ENCODE assay signal across 28 cellular contexts in the genomic region with DNA sequence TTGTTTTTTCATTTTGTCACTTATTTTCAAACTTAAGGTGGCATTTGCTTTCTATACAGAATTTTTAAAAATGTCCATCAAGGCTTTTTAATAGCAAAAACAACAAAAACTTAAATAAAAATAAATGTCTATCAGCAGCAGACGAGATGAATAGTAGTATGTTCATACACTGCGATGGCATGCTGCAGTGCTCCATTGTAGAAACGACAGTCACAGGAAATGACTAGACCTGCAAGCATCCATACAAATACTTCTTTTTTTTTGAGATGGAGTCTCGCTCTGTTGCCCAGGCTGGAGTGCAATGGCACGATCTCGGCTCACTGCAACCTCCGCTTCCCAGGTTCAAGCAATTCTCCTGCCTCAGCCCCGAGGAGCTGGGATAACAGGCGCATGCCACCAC. TPM values are rescaled to one million over a fixed set of nuclear protein-coding genes. Genes with fewer than 3 reads are reported as not detected.
DNase-seq lines count a peak whose midpoint lies in the region; TF ChIP-seq lines count a peak whose summit lies in the region.
"Had no signal": no experiment of that assay in that cellular context is flagged by ENCODE, and none has a peak within 500 bp of the region (broad histone marks: within the 10 kb centered on the region; RNA-seq: fewer than 3 reads in every experiment).

No MANE protein-coding gene starts in this region.

- TF ChIP-seq POLR2A in sigmoid colon (IDR thresholded peaks at IDR 0.05): no peak

- H3K4me1 Mint-ChIP-seq in activated T-helper 1 cell treated with anti-CD3 and anti-CD28 coated beads, Interleukin-12 subunit alpha, Interleukin-12 subunit beta, Interleukin-2, Interleukin-4 antibody, amounts not matched to agents 30 ng/mL and 10 ng/mL and 1 ng/mL, durations not matched to agents 14 hours and 24 hours and 36 hours (ENCODE audit: low read depth): no peaks in the 10 kb centered on the region
- H3K4me1 Mint-ChIP-seq: activated CD4-positive, alpha-beta T cell treated with anti-CD3 and anti-CD28 coated beads, Interleukin-2, amount 10 ng/mL, durations not matched to agents 24 days and 14 days had no signal

- peaks cover 0 to 4% (median 0%) of the 10 kb centered on the region in 3 donors for H3K27me3 ChIP-seq in sigmoid colon
- H3K27me3 ChIP-seq: adrenal gland; BLaER1 treated with 17β-estradiol and CSF1 and Interleukin-3, amounts not matched to agents 10 nM and 100 nM; left lung; SJCRH30; tibial nerve had no signal

- no peaks in the 10 kb centered on the region for H3K9me3 Mint-ChIP-seq in activated T-helper 1 cell treated with anti-CD3 and anti-CD28 coated beads, Interleukin-12 subunit alpha, Interleukin-12 subunit beta, Interleukin-2, Interleukin-4 antibody, amounts not matched to agents 30 ng/mL and 10 ng/mL and 1 ng/mL, durations not matched to agents 14 hours and 24 hours and 36 hours
- H3K9me3 Mint-ChIP-seq: activated CD4-positive, alpha-beta T cell treated with anti-CD3 and anti-CD28 coated beads, Interleukin-2, amount 10 ng/mL, durations not matched to agents 24 days and 14 days; GM23338 had no signal

- peaks cover 3% of the 10 kb centered on the region for H3K27me3 Mint-ChIP-seq in activated T-helper 1 cell treated with anti-CD3 and anti-CD28 coated beads, Interleukin-12 subunit alpha, Interleukin-12 subunit beta, Interleukin-2, Interleukin-4 antibody, amounts not matched to agents 30 ng/mL and 10 ng/mL and 1 ng/mL, durations not matched to agents 14 hours and 24 hours and 36 hours (ENCODE audit: insufficient read depth)
- H3K27me3 Mint-ChIP-seq: activated CD4-positive, alpha-beta T cell treated with anti-CD3 and anti-CD28 coated beads, Interleukin-2, amount 10 ng/mL, durations not matched to agents 24 days and 14 days had no signal

- no peaks in the 10 kb centered on the region for H3K36me3 ChIP-seq in sigmoid colon
- H3K36me3 ChIP-seq: adrenal gland; BLaER1 treated with 17β-estradiol and CSF1 and Interleukin-3, amounts not matched to agents 10 nM and 100 nM; left lung; SJCRH30; tibial nerve had no signal

- DNase-seq in activated T-helper 1 cell treated with anti-CD3 and anti-CD28 coated beads, Interleukin-12 subunit alpha, Interleukin-12 subunit beta, Interleukin-2, Interleukin-4 antibody, amounts not matched to agents 30 ng/mL and 10 ng/mL and 1 ng/mL, durations not matched to agents 14 hours and 24 hours and 36 hours (ENCODE audit: low spot score): no peak
- DNase-seq in kidney glomerular epithelial cell (lab: John Stamatoyannopoulos, UW): peak; percentile 33
- peak; percentile 20 for DNase-seq in sigmoid colon
- no peak for DNase-seq in GDM1 (lab: John Stamatoyannopoulos, UW)
- no peak for DNase-seq in stimulated activated CD4-positive, alpha-beta T cell treated with anti-CD3 and anti-CD28 coated beads, Interleukin-1b, Interleukin-23, amount 100 ng/mL, for 48 hours
- DNase-seq in COLO668 (lab: John Stamatoyannopoulos, UW; ENCODE audit: unreplicated experiment): no peak
- DNase-seq: activated CD4-positive, alpha-beta T cell treated with anti-CD3 and anti-CD28 coated beads, Interleukin-2, amount 10 ng/mL, durations not matched to agents 24 days and 14 days; adrenal gland; COR-L47; DMS79 treated with DMSO at 0.1 percent for 48 hours; Kasumi-1; left lung; mesenchymal stem cell; NCI-H146; NCI-H2107; NCI-H446 treated with DMSO at 0.1 percent for 48 hours; NCI-H774; SJCRH30; stimulated activated CD4-positive, alpha-beta T cell treated with anti-CD3 and anti-CD28 coated beads, Interleukin-4, amount 100 ng/mL, for 24 hours; T-helper 9 cell had no signal

- no peak for TF ChIP-seq RAD21 in Ishikawa (IDR thresholded peaks at IDR 0.05; ENCODE audit: low read depth)

- no peak overlapping the region for H3K4me3 ChIP-seq in sigmoid colon
- H3K4me3 ChIP-seq: adrenal gland; BLaER1 treated with 17β-estradiol and CSF1 and Interleukin-3, amounts not matched to agents 10 nM and 100 nM; GM23338; left lung; SJCRH30; tibial nerve had no signal

- H3K27ac Mint-ChIP-seq in activated T-helper 1 cell treated with anti-CD3 and anti-CD28 coated beads, Interleukin-12 subunit alpha, Interleukin-12 subunit beta, Interleukin-2, Interleukin-4 antibody, amounts not matched to agents 30 ng/mL and 10 ng/mL and 1 ng/mL, durations not matched to agents 14 hours and 24 hours and 36 hours: peak overlapping the region; percentile 73
- H3K27ac Mint-ChIP-seq: GM23338 had no signal

- H3K36me3 Mint-ChIP-seq in activated T-helper 1 cell treated with anti-CD3 and anti-CD28 coated beads, Interleukin-12 subunit alpha, Interleukin-12 subunit beta, Interleukin-2, Interleukin-4 antibody, amounts not matched to agents 30 ng/mL and 10 ng/mL and 1 ng/mL, durations not matched to agents 14 hours and 24 hours and 36 hours (ENCODE audit: low read depth): peaks cover 3% of the 10 kb centered on the region

- WGBS in sigmoid colon, 2 donors: 80 to 85% methylated on average over 9 of the region's 9 CpGs

- TF ChIP-seq CTCF in sigmoid colon (IDR thresholded peaks at IDR 0.05): no peak

- no peak overlapping the region for H3K4me3 Mint-ChIP-seq in activated T-helper 1 cell treated with anti-CD3 and anti-CD28 coated beads, Interleukin-12 subunit alpha, Interleukin-12 subunit beta, Interleukin-2, Interleukin-4 antibody, amounts not matched to agents 30 ng/mL and 10 ng/mL and 1 ng/mL, durations not matched to agents 14 hours and 24 hours and 36 hours
- H3K4me3 Mint-ChIP-seq: activated CD4-positive, alpha-beta T cell treated with anti-CD3 and anti-CD28 coated beads, Interleukin-2, amount 10 ng/mL, durations not matched to agents 24 days and 14 days; GM23338 had no signal

- peaks cover 0 to 8% (median 0%) of the 10 kb centered on the region in 4 donors for H3K4me1 ChIP-seq in sigmoid colon
- H3K4me1 ChIP-seq: adrenal gland, SJCRH30, tibial nerve had no signal

- H3K9me3 ChIP-seq in sigmoid colon: no peaks in the 10 kb centered on the region
- H3K9me3 ChIP-seq: adrenal gland; BLaER1 treated with 17β-estradiol and CSF1 and Interleukin-3, amounts not matched to agents 10 nM and 100 nM; left lung; SJCRH30; tibial nerve had no signal

- TF ChIP-seq EP300 in Ishikawa (IDR thresholded peaks at IDR 0.05; ENCODE audit: borderline replicate concordance): no peak
- TF ChIP-seq EP300 in sigmoid colon (IDR thresholded peaks at IDR 0.05): no peak

- intact Hi-C loops in activated T-helper 1 cell treated with anti-CD3 and anti-CD28 coated beads, Interleukin-12 subunit alpha, Interleukin-12 subunit beta, Interleukin-2, Interleukin-4 antibody, amounts not matched to agents 30 ng/mL and 10 ng/mL and 1 ng/mL, durations not matched to agents 14 hours and 24 hours and 36 hours (cut with micrococcal nuclease): no loop called here
- intact Hi-C loops in sigmoid colon (cut with DNase I): no loop called here

- no peak overlapping the region for H3K27ac ChIP-seq in sigmoid colon
- H3K27ac ChIP-seq: adrenal gland; BLaER1 treated with 17β-estradiol and CSF1 and Interleukin-3, amounts not matched to agents 10 nM and 100 nM; left lung; SJCRH30; tibial nerve; VCaP had no signal

TF ChIP-seq in Ishikawa, 13 proteins besides CTCF, POLR2A, EP300 and RAD21:
- no peak for TF ChIP-seq TCF12 (IDR thresholded peaks at IDR 0.05; ENCODE audit: low read depth)
- TF ChIP-seq, protein P1, sequence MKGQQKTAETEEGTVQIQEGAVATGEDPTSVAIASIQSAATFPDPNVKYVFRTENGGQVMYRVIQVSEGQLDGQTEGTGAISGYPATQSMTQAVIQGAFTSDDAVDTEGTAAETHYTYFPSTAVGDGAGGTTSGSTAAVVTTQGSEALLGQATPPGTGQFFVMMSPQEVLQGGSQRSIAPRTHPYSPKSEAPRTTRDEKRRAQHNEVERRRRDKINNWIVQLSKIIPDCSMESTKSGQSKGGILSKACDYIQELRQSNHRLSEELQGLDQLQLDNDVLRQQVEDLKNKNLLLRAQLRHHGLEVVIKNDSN (IDR thresholded peaks at IDR 0.05): no peak
- peak; percentile 30; the same call in 1 of the 2 replicates for TF ChIP-seq TEAD4 (IDR thresholded peaks at IDR 0.05)
- no peak for TF ChIP-seq NFIC (IDR thresholded peaks at IDR 0.05)
- TF ChIP-seq YY1 (IDR thresholded peaks at IDR 0.05; ENCODE audit: low read depth): no peak
- TF ChIP-seq FOXM1 (IDR thresholded peaks at IDR 0.05; ENCODE audit: borderline replicate concordance, low read depth): no peak
- TF ChIP-seq CEBPB (IDR thresholded peaks at IDR 0.05): no peak

RNA-seq across cellular contexts. Expression of a gene that starts 41.4 kb away (rescaled TPM):
- not detected in 2 replicates for total RNA-seq in activated T-helper 1 cell treated with anti-CD3 and anti-CD28 coated beads, Interleukin-12 subunit alpha, Interleukin-12 subunit beta, Interleukin-2, Interleukin-4 antibody, amounts not matched to agents 30 ng/mL and 10 ng/mL and 1 ng/mL, durations not matched to agents 14 hours and 24 hours and 36 hours
- 1 to 10 TPM in 1 of 4 donors, under 1 TPM in 3; 0.28 to 1.2 (median 0.52) TPM for total RNA-seq in sigmoid colon
- under 1 TPM in 2 of 3 donors, not detected in 1; 0.46 to 0.96 TPM for polyA plus RNA-seq in sigmoid colon
- total RNA-seq: glomerular endothelial cell, HepG2, SJCRH30 had no signal
- polyA plus RNA-seq: AG04450, HepG2 had no signal

Comparison
In these comparisons a context has a peak if more than half of its experiments do, and no peak if none do; other contexts are left out.
1. DNase-seq: peak in kidney glomerular epithelial cell (single experiment) and sigmoid colon (single experiment); none in activated T-helper 1 cell treated with anti-CD3 and anti-CD28 coated beads, Interleukin-12 subunit alpha, Interleukin-12 subunit beta, Interleukin-2, Interleukin-4 antibody, amounts not matched to agents 30 ng/mL and 10 ng/mL and 1 ng/mL, durations not matched to agents 14 hours and 24 hours and 36 hours (single experiment), GDM1 (single experiment), stimulated activated CD4-positive, alpha-beta T cell treated with anti-CD3 and anti-CD28 coated beads, Interleukin-1b, Interleukin-23, amount 100 ng/mL, for 48 hours (single experiment) and COLO668 (single experiment).